8 cellular contexts compared by ENCODE assay signal in the genomic region with DNA sequence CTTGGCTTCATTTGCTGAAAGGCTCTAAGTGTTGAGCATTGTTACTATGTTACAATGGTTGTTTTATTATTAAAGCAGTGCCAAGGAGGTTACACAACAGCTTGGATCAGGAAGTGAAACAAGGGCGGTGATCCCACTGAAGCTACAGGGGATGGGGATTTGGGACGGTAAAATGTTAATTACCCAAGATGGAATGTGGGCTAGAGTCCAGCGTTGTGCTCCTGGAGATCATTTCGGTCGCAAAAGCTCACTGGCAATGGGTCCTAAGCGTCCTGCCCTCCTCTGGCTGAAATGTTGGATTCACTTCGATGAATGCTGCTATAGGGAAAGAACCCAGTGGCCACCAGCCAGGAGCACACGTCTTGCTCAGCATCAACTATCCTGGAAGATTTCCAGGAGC. TPM values are rescaled to one million over a fixed set of nuclear protein-coding genes. Genes with fewer than 3 reads are reported as not detected.
A peak's percentile ranks its signal among the peaks of the same experiment; 100 is the strongest.
DNase-seq lines count a peak whose midpoint lies in the region; TF ChIP-seq lines count a peak whose summit lies in the region.

No MANE protein-coding gene starts in this region.

- H3K9ac ChIP-seq in muscle layer of colon (ENCODE audit: low read length): no peak overlapping the region

- peaks cover 3 to 27% of the 10 kb centered on the region in 2 donors for H3K4me1 ChIP-seq in breast epithelium
- peaks cover 24% of the 10 kb centered on the region for H3K4me1 ChIP-seq in muscle layer of colon (ENCODE audit: insufficient read depth, low read length)

- H3K4me3 ChIP-seq in AG10803 (ENCODE audit: low read length) (peak overlapping the region; percentile 20; the same call in 1 of the 2 replicates), breast epithelium (peak overlapping the region; percentile 76 to 95 (median 80)), muscle layer of colon (ENCODE audit: low read depth in 1 of 2, low read length in 2 of 2) (peak overlapping the region in 1 of 2 donors; percentile 95)

- H3K27ac ChIP-seq in KOPT-K1 (ENCODE audit: low read depth, low read length, poor library complexity, severe bottlenecking) (peak overlapping the region; percentile 88), breast epithelium (peak overlapping the region; percentile 93 to 96), muscle layer of colon (ENCODE audit: low read depth, low read length) (peak overlapping the region; percentile 98)

- no peaks in the 10 kb centered on the region for H3K36me3 ChIP-seq in KOPT-K1 (ENCODE audit: insufficient read depth, low read length)
- H3K36me3 ChIP-seq in breast epithelium: no peaks in the 10 kb centered on the region
- H3K36me3 ChIP-seq in muscle layer of colon (ENCODE audit: insufficient read depth, low read length): no peaks in the 10 kb centered on the region

- no peak for TF ChIP-seq POLR2A in breast epithelium (IDR thresholded peaks at IDR 0.05)

- DNase-seq in AG10803 (ENCODE audit: low read depth) (peak; percentile 75), breast epithelium (ENCODE audit: low spot score in 2 of 2) (peak; percentile 59 to 85), NCI-H82 (lab: John Stamatoyannopoulos, UW) (no peak), D341Med (ENCODE audit: low spot score) (no peak), GM20000 (ENCODE audit: low spot score) (no peak)
- DNase-seq in stimulated activated CD4-positive, alpha-beta T cell treated with anti-CD3 and anti-CD28 coated beads, Interleukin-12 subunit alpha, Interleukin-12 subunit beta, amount 100 ng/mL, for 4 hours: no peak

- H3K27me3 ChIP-seq in breast epithelium (no peaks in the 10 kb centered on the region), muscle layer of colon (ENCODE audit: control insufficient read depth in 1 of 2, insufficient read depth in 2 of 2, low read length in 2 of 2) (peaks cover 6 to 9% of the 10 kb centered on the region in 2 donors)

- TF ChIP-seq CTCF in AG10803 (conservative IDR thresholded peaks at IDR 0.05; ENCODE audit: low read length): no peak; the same call in 1 of the 2 replicates
- peak in 2 of 3 donors; percentile 16 to 35 for TF ChIP-seq CTCF in breast epithelium (IDR thresholded peaks at IDR 0.05)
- TF ChIP-seq CTCF in GM20000 (IDR thresholded peaks at IDR 0.05; ENCODE audit: extremely low read depth, missing control alignments): no peak

- H3K9me3 ChIP-seq in KOPT-K1 (ENCODE audit: insufficient read depth, low read length, poor library complexity, severe bottlenecking): no peaks in the 10 kb centered on the region
- H3K9me3 ChIP-seq in breast epithelium: no peaks in the 10 kb centered on the region
- H3K9me3 ChIP-seq in muscle layer of colon (ENCODE audit: low read length): no peaks in the 10 kb centered on the region

- intact Hi-C loops in breast epithelium (cut with DNase I; ENCODE audit: low total_unique reads): no loop called here

RNA-seq across cellular contexts. Expression of a gene that starts 48.3 kb away (rescaled TPM):
- total RNA-seq in breast epithelium: 10 to 100 TPM in 1 of 3 donors, 1 to 10 TPM in 2; 4.5 to 15.5 (median 7.5) TPM

Comparison
In these comparisons a context has a peak if more than half of its experiments do, and no peak if none do; other contexts are left out.
1. DNase-seq: peak in AG10803 (single experiment) and breast epithelium (2 of 2); none in NCI-H82 (single experiment), D341Med (single experiment), stimulated activated CD4-positive, alpha-beta T cell treated with anti-CD3 and anti-CD28 coated beads, Interleukin-12 subunit alpha, Interleukin-12 subunit beta, amount 100 ng/mL, for 4 hours (single experiment) and GM20000 (single experiment).
2. CTCF ChIP-seq: peak in breast epithelium (2 of 3); none in AG10803 (single experiment) and GM20000 (single experiment).
3. Peak in every context shown above with its lines, with median percentiles within 50 percentile points of each other: H3K27ac ChIP-seq.